Comparison of ENCODE assay signal across 7 cellular contexts in genomic region chr9:132161743-132162187, GRCh38. TPM values are rescaled to one million over a fixed set of nuclear protein-coding genes. Genes with fewer than 3 reads are reported as not detected.
DNase-seq lines count a peak whose midpoint lies in the region; ATAC-seq and TF ChIP-seq lines count a peak whose summit lies in the region.

A gene with protein sequence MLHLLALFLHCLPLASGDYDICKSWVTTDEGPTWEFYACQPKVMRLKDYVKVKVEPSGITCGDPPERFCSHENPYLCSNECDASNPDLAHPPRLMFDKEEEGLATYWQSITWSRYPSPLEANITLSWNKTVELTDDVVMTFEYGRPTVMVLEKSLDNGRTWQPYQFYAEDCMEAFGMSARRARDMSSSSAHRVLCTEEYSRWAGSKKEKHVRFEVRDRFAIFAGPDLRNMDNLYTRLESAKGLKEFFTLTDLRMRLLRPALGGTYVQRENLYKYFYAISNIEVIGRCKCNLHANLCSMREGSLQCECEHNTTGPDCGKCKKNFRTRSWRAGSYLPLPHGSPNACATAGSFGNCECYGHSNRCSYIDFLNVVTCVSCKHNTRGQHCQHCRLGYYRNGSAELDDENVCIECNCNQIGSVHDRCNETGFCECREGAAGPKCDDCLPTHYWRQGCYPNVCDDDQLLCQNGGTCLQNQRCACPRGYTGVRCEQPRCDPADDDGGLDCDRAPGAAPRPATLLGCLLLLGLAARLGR (plus strand): TSS chr9:132162058. CDS start chr9:132166832, 4,774 bp downstream.

- no peak within 1 kb of the TSS for H3K27ac ChIP-seq in HUES6 (ENCODE audit: low read depth, low read length)
- peak within 1 kb of the TSS in 2 of 5 donors; percentile 42 to 53 for H3K27ac ChIP-seq in stomach

- WGBS in stomach, 5 donors: 0 to 2% (median 1%) methylated on average over 29 to 65 of the region's 67 CpGs; no CpG with 5 or more reads in 1 of the 5 donors

- H3K9me3 ChIP-seq in HUES6 (ENCODE audit: control insufficient read depth, insufficient read depth, low read depth, low read length) (no peaks in the 10 kb centered on the region), stomach (no peaks in the 10 kb centered on the region)

- no peak for TF ChIP-seq POLR2A in stomach (IDR thresholded peaks at IDR 0.05)

- no peak within 1 kb of the TSS for H3K9ac ChIP-seq in HUES6 (ENCODE audit: low read length)

- ATAC-seq in activated naive CD8-positive, alpha-beta T cell treated with anti-CD3 and anti-CD28 coated beads, Interleukin-2, amount 50 U/mL, for 24 hours: no peak
- ATAC-seq in HG03159 (IDR thresholded peaks at IDR 0.05; ENCODE audit: unreplicated experiment) (no peak), GM18907 (IDR thresholded peaks at IDR 0.05; ENCODE audit: unreplicated experiment) (no peak), HG03095 (IDR thresholded peaks at IDR 0.05; ENCODE audit: unreplicated experiment) (no peak)

- no peak for TF ChIP-seq CTCF in kidney epithelial cell (IDR thresholded peaks at IDR 0.05; ENCODE audit: insufficient read depth, low read length, poor library complexity, severe bottlenecking)
- no peak for TF ChIP-seq CTCF in stomach (IDR thresholded peaks at IDR 0.05)

- no peak for TF ChIP-seq EP300 in stomach (IDR thresholded peaks at IDR 0.05)

- H3K4me3 Mint-ChIP-seq in activated naive CD8-positive, alpha-beta T cell treated with anti-CD3 and anti-CD28 coated beads, Interleukin-2, amount 50 U/mL, for 24 hours: peak within 1 kb of the TSS; percentile 85

- DNase-seq in activated naive CD8-positive, alpha-beta T cell treated with anti-CD3 and anti-CD28 coated beads, Interleukin-2, amount 50 U/mL, for 24 hours: no peak
- no peak for DNase-seq in kidney epithelial cell (ENCODE audit: low read depth)
- no peak for DNase-seq in stomach

- no peaks in the 10 kb centered on the region for H3K36me3 Mint-ChIP-seq in activated naive CD8-positive, alpha-beta T cell treated with anti-CD3 and anti-CD28 coated beads, Interleukin-2, amount 50 U/mL, for 24 hours (ENCODE audit: low read depth)

- peaks cover 11% of the 10 kb centered on the region for H3K4me1 Mint-ChIP-seq in activated naive CD8-positive, alpha-beta T cell treated with anti-CD3 and anti-CD28 coated beads, Interleukin-2, amount 50 U/mL, for 24 hours

- H3K36me3 ChIP-seq in HUES6 (ENCODE audit: control insufficient read depth, insufficient read depth, low read length) (no peaks in the 10 kb centered on the region), kidney epithelial cell (ENCODE audit: control insufficient read depth, insufficient read depth, low read length) (no peaks in the 10 kb centered on the region), stomach (no peaks in the 10 kb centered on the region)

- peaks cover 50% of the 10 kb centered on the region for H3K27me3 Mint-ChIP-seq in activated naive CD8-positive, alpha-beta T cell treated with anti-CD3 and anti-CD28 coated beads, Interleukin-2, amount 50 U/mL, for 24 hours

- H3K4me3 ChIP-seq in HUES6 (ENCODE audit: low read depth, low read length) (peak within 1 kb of the TSS; percentile 71), kidney epithelial cell (ENCODE audit: low read depth, low read length) (peak within 1 kb of the TSS; percentile 47), stomach (peak within 1 kb of the TSS; percentile 65 to 89 (median 68))

- H3K4me1 ChIP-seq in HUES6 (ENCODE audit: control insufficient read depth, insufficient read depth, low read length) (peaks cover 10% of the 10 kb centered on the region), stomach (peaks cover 29 to 43% (median 35%) of the 10 kb centered on the region in 4 donors)

- H3K27me3 ChIP-seq in HUES6 (ENCODE audit: control insufficient read depth, insufficient read depth, low read length): peaks cover 90% of the 10 kb centered on the region
- H3K27me3 ChIP-seq in kidney epithelial cell (ENCODE audit: control insufficient read depth, insufficient read depth, low read length): peaks cover 82% of the 10 kb centered on the region
- H3K27me3 ChIP-seq in stomach: peaks cover 11 to 98% (median 78%) of the 10 kb centered on the region in 3 donors

- intact Hi-C loops in stomach (cut with DNase I; ENCODE audit: low total_unique reads): no loop called here

- H3K27ac Mint-ChIP-seq in activated naive CD8-positive, alpha-beta T cell treated with anti-CD3 and anti-CD28 coated beads, Interleukin-2, amount 50 U/mL, for 24 hours: peak within 1 kb of the TSS; percentile 84

- no peaks in the 10 kb centered on the region for H3K9me3 Mint-ChIP-seq in activated naive CD8-positive, alpha-beta T cell treated with anti-CD3 and anti-CD28 coated beads, Interleukin-2, amount 50 U/mL, for 24 hours

RNA-seq across cellular contexts. Expression of the gene that starts here (rescaled TPM):
- total RNA-seq in kidney epithelial cell (0.42 and 0.89 TPM in 2 replicates), stomach (1 to 10 TPM in 2 of 5 donors, under 1 TPM in 2, not detected in 1; under 0.01 to 8.1 (median 3.9) TPM)
- under 1 TPM; 0.20 to 0.37 (median 0.31) TPM for polyA plus RNA-seq in stomach
